8 cellular contexts compared by ENCODE assay signal in the genomic region with DNA sequence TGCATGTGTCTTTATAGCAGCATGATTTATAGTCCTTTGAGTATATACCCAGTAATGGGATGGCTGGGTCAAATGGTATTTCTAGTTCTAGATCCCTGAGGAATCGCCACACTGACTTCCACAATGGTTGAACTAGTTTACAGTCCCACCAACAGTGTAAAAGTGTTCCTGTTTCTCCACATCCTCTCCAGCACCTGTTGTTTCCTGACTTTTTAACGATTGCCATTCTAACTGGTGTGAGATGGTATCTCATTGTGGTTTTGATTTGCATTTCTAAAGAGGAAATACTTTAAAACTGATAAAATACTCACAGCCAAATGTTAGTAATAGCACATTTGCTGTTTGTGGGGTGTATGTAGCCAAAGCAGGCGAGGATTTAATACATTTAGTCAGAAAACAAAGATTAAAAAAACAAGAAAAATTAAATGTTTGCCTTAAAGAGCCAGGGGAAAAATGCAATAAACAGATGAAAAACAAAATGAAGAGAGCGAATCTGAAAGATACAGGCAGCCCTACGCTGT.
DNase-seq lines count a peak whose midpoint lies in the region; ATAC-seq and TF ChIP-seq lines count a peak whose summit lies in the region.
"Not testable (repeated sequence)": the region's sequence is repeated elsewhere in the genome, so short reads cannot be mapped to it uniquely, and the experiment has no call there.

No MANE protein-coding gene starts in this region.

- H3K36me3 Mint-ChIP-seq in CD4-positive, alpha-beta T cell (ENCODE audit: low read depth); endothelial cell (ENCODE audit: low read depth, unreplicated experiment); natural killer cell treated with Interleukin-12 subunit alpha and Interleukin-12 subunit beta and Interleukin-15 and Interleukin-18, amount 100 ng/mL, for 72 hours: not testable (repeated sequence)
- peaks cover 48% of the 10 kb centered on the region for H3K36me3 Mint-ChIP-seq in T-helper 2 cell treated with Interferon-gamma antibody and Interleukin-4, amounts not matched to agents 5 μg/mL and 100 μg/mL, for 36 hours (ENCODE audit: low read depth)
- H3K36me3 Mint-ChIP-seq in activated CD8-positive, alpha-beta T cell treated with anti-CD3 and anti-CD28 coated beads, Interleukin-2, amount 10 ng/mL, durations not matched to agents 7 days and 5 days (ENCODE audit: low read depth) = peaks cover 36% of the 10 kb centered on the region
- peaks cover 4 to 42% of the 10 kb centered on the region in 2 donors for H3K36me3 Mint-ChIP-seq in activated naive CD4-positive, alpha-beta T cell treated with anti-CD3 and anti-CD28 coated beads, Interleukin-2, amount 50 U/mL, for 72 hours

- not testable (repeated sequence) for H3K9me2 ChIP-seq in OCI-LY1 (ENCODE audit: low read depth, low read length)

- not testable (repeated sequence) for H3K9ac ChIP-seq in IMR-90 (ENCODE audit: low read depth, low read length)
- peak overlapping the region; percentile 47 for H3K9ac ChIP-seq in OCI-LY1 (ENCODE audit: low read length)

- DNase-seq in CD4-positive, alpha-beta T cell; IMR-90; T-helper 2 cell treated with Interferon-gamma antibody and Interleukin-4, amounts not matched to agents 5 μg/mL and 100 μg/mL, for 36 hours (ENCODE audit: low spot score); activated CD8-positive, alpha-beta T cell treated with anti-CD3 and anti-CD28 coated beads, Interleukin-2, amount 10 ng/mL, durations not matched to agents 7 days and 5 days; activated naive CD4-positive, alpha-beta T cell treated with anti-CD3 and anti-CD28 coated beads, Interleukin-2, amount 50 U/mL, for 72 hours (ENCODE audit: low spot score in 2 of 2); endothelial cell (ENCODE audit: low spot score); natural killer cell treated with Interleukin-12 subunit alpha and Interleukin-12 subunit beta and Interleukin-15 and Interleukin-18, amount 100 ng/mL, for 72 hours (ENCODE audit: low spot score): not testable (repeated sequence)

- not testable (repeated sequence) for H3K4me2 ChIP-seq in IMR-90 (ENCODE audit: low read depth, low read length)
- H3K4me2 ChIP-seq in OCI-LY1 (ENCODE audit: low read length) = peak overlapping the region; percentile 49

- ATAC-seq in CD4-positive, alpha-beta T cell (ENCODE audit: poor library complexity); IMR-90 (ENCODE audit: low read depth); activated CD8-positive, alpha-beta T cell treated with anti-CD3 and anti-CD28 coated beads, Interleukin-2, amount 10 ng/mL, durations not matched to agents 7 days and 5 days; activated naive CD4-positive, alpha-beta T cell treated with anti-CD3 and anti-CD28 coated beads, Interleukin-2, amount 50 U/mL, for 72 hours; natural killer cell treated with Interleukin-12 subunit alpha and Interleukin-12 subunit beta and Interleukin-15 and Interleukin-18, amount 100 ng/mL, for 72 hours: not testable (repeated sequence)

- peak overlapping the region; percentile 41 for H3K27ac ChIP-seq in CD4-positive, alpha-beta T cell (ENCODE audit: low read depth, low read length)
- H3K27ac ChIP-seq in IMR-90 (ENCODE audit: insufficient read depth, low read length) = not testable (repeated sequence)
- H3K27ac ChIP-seq in OCI-LY1 (ENCODE audit: low read depth, low read length, poor library complexity, severe bottlenecking) = peak overlapping the region; percentile 92

- H3K9me3 ChIP-seq in CD4-positive, alpha-beta T cell (ENCODE audit: control insufficient read depth, low read length); IMR-90 (ENCODE audit: control insufficient read depth, insufficient read depth, low read length); OCI-LY1 (ENCODE audit: low read length): not testable (repeated sequence)

- not testable (repeated sequence) for H3K4me3 ChIP-seq in IMR-90 (ENCODE audit: insufficient read depth, low read depth, low read length)
- H3K4me3 ChIP-seq in OCI-LY1 (ENCODE audit: low read depth, low read length, poor library complexity, severe bottlenecking) = peak overlapping the region; percentile 8

- not testable (repeated sequence) for H2AK5ac ChIP-seq in IMR-90 (ENCODE audit: low read depth, low read length)

- H2BK120ac ChIP-seq in IMR-90 (ENCODE audit: low read depth, low read length) = not testable (repeated sequence)

- H3K79me1 ChIP-seq in IMR-90 (ENCODE audit: low read depth in 1 of 2, low read length in 2 of 2) = peaks cover 37 to 64% of the 10 kb centered on the region in 2 experiments

- H3K23ac ChIP-seq in IMR-90 (ENCODE audit: low read depth, low read length) = not testable (repeated sequence)

- H4K8ac ChIP-seq in IMR-90 (ENCODE audit: low read depth in 2 of 2, low read length in 2 of 2) = not testable (repeated sequence)

- in situ Hi-C loops in IMR-90 (cut with MboI; ENCODE audit: low sequenced_read_pairs) = not testable (repeated sequence)

- POLR2A ChIA-PET in CD4-positive, alpha-beta T cell (lab: Charles Lee) = interaction anchor here (0.6 to 1.4 kb wide), 3 partner anchors 14 to 158 kb away, joined by 3 to 11 read pairs (median 3); no protein-coding TSS in a partner anchor
- POLR2A ChIA-PET in IMR-90 (lab: Charles Lee; ENCODE audit: unreplicated experiment) = not testable (repeated sequence)
- POLR2A ChIA-PET in activated CD8-positive, alpha-beta T cell treated with anti-CD3 and anti-CD28 coated beads, Interleukin-2, amount 10 ng/mL, durations not matched to agents 7 days and 5 days (lab: Charles Lee) = interaction anchor here (0.6 to 1.0 kb wide), 2 partner anchors 10 to 22 kb away, joined by 3 read pairs; no protein-coding TSS in a partner anchor

- TF ChIP-seq RAD21 in IMR-90 (IDR thresholded peaks at IDR 0.05; ENCODE audit: low read length) = not testable (repeated sequence)

- BruUV-seq in IMR-90 (replicated peaks; lab: Mats Ljungman, UMichigan) = not testable (repeated sequence)

- peaks cover 27% of the 10 kb centered on the region for H3K9me1 ChIP-seq in IMR-90 (ENCODE audit: insufficient read depth, low read length)

- WGBS in IMR-90 (ENCODE audit: extremely low coverage in 2 of 2, insufficient read length in 1 of 2), 2 experiments = 100% methylated on average over 1 of the region's 5 CpGs; no CpG with 5 or more reads in 1 of the 2 experiments

- peak overlapping the region; percentile 81 for H3K27ac Mint-ChIP-seq in CD4-positive, alpha-beta T cell
- H3K27ac Mint-ChIP-seq in T-helper 2 cell treated with Interferon-gamma antibody and Interleukin-4, amounts not matched to agents 5 μg/mL and 100 μg/mL, for 36 hours = peak overlapping the region; percentile 94
- peak overlapping the region; percentile 86 for H3K27ac Mint-ChIP-seq in activated CD8-positive, alpha-beta T cell treated with anti-CD3 and anti-CD28 coated beads, Interleukin-2, amount 10 ng/mL, durations not matched to agents 7 days and 5 days
- peak overlapping the region; percentile 72 to 91 for H3K27ac Mint-ChIP-seq in activated naive CD4-positive, alpha-beta T cell treated with anti-CD3 and anti-CD28 coated beads, Interleukin-2, amount 50 U/mL, for 72 hours
- peak overlapping the region; percentile 78 for H3K27ac Mint-ChIP-seq in endothelial cell (ENCODE audit: unreplicated experiment)
- peak overlapping the region; percentile 67 to 88 for H3K27ac Mint-ChIP-seq in natural killer cell treated with Interleukin-12 subunit alpha and Interleukin-12 subunit beta and Interleukin-15 and Interleukin-18, amount 100 ng/mL, for 72 hours

- not testable (repeated sequence) for H4K20me1 ChIP-seq in IMR-90 (ENCODE audit: insufficient read depth, low read length); OCI-LY1 (ENCODE audit: insufficient read depth, low read length)

- not testable (repeated sequence) for H2BK5ac ChIP-seq in IMR-90 (ENCODE audit: low read depth, low read length, poor library complexity, severe bottlenecking)

- peak overlapping the region; percentile 43 for H3K4me3 Mint-ChIP-seq in CD4-positive, alpha-beta T cell
- peak overlapping the region; percentile 73 for H3K4me3 Mint-ChIP-seq in T-helper 2 cell treated with Interferon-gamma antibody and Interleukin-4, amounts not matched to agents 5 μg/mL and 100 μg/mL, for 36 hours
- H3K4me3 Mint-ChIP-seq in activated CD8-positive, alpha-beta T cell treated with anti-CD3 and anti-CD28 coated beads, Interleukin-2, amount 10 ng/mL, durations not matched to agents 7 days and 5 days = peak overlapping the region; percentile 53
- not testable (repeated sequence) for H3K4me3 Mint-ChIP-seq in endothelial cell (ENCODE audit: unreplicated experiment)
- peak overlapping the region; percentile 70 for H3K4me3 Mint-ChIP-seq in natural killer cell treated with Interleukin-12 subunit alpha and Interleukin-12 subunit beta and Interleukin-15 and Interleukin-18, amount 100 ng/mL, for 72 hours

- H3K79me2 ChIP-seq in OCI-LY1 (ENCODE audit: insufficient read depth, low read length) = peaks cover 12% of the 10 kb centered on the region

- not testable (repeated sequence) for H3K9me3 Mint-ChIP-seq in CD4-positive, alpha-beta T cell; T-helper 2 cell treated with Interferon-gamma antibody and Interleukin-4, amounts not matched to agents 5 μg/mL and 100 μg/mL, for 36 hours; activated CD8-positive, alpha-beta T cell treated with anti-CD3 and anti-CD28 coated beads, Interleukin-2, amount 10 ng/mL, durations not matched to agents 7 days and 5 days (ENCODE audit: insufficient read depth); activated naive CD4-positive, alpha-beta T cell treated with anti-CD3 and anti-CD28 coated beads, Interleukin-2, amount 50 U/mL, for 72 hours; endothelial cell (ENCODE audit: unreplicated experiment); natural killer cell treated with Interleukin-12 subunit alpha and Interleukin-12 subunit beta and Interleukin-15 and Interleukin-18, amount 100 ng/mL, for 72 hours

- not testable (repeated sequence) for H3K14ac ChIP-seq in IMR-90 (replicated peaks; ENCODE audit: low read depth, low read length)

- H3K27me3 ChIP-seq in CD4-positive, alpha-beta T cell (ENCODE audit: control insufficient read depth, insufficient read depth, low read length); IMR-90 (ENCODE audit: control insufficient read depth, insufficient read depth, low read length); OCI-LY1 (ENCODE audit: insufficient read depth, low read length): not testable (repeated sequence)

- not testable (repeated sequence) for H2BK20ac ChIP-seq in IMR-90 (ENCODE audit: low read depth, low read length)

- H3K27me3 Mint-ChIP-seq in CD4-positive, alpha-beta T cell; T-helper 2 cell treated with Interferon-gamma antibody and Interleukin-4, amounts not matched to agents 5 μg/mL and 100 μg/mL, for 36 hours (ENCODE audit: low read depth); activated CD8-positive, alpha-beta T cell treated with anti-CD3 and anti-CD28 coated beads, Interleukin-2, amount 10 ng/mL, durations not matched to agents 7 days and 5 days (ENCODE audit: low read depth); endothelial cell (ENCODE audit: unreplicated experiment); natural killer cell treated with Interleukin-12 subunit alpha and Interleukin-12 subunit beta and Interleukin-15 and Interleukin-18, amount 100 ng/mL, for 72 hours: not testable (repeated sequence)

- H2AFZ ChIP-seq in IMR-90 (replicated peaks; ENCODE audit: low read length, poor library complexity); OCI-LY1 (ENCODE audit: low read length): not testable (repeated sequence)

- peak overlapping the region; percentile 26; the same call in 1 of the 2 replicates for H3K4ac ChIP-seq in IMR-90 (ENCODE audit: low read depth, low read length)

- H3K36me3 ChIP-seq in IMR-90 (ENCODE audit: control insufficient read depth, insufficient read depth, low read length) = not testable (repeated sequence)
- H3K36me3 ChIP-seq in OCI-LY1 (ENCODE audit: insufficient read depth, low read length) = peaks cover 74% of the 10 kb centered on the region

- CTCF ChIA-PET in CD4-positive, alpha-beta T cell (lab: Charles Lee) = interaction anchor here (1.4 to 2.0 kb wide), 2 partner anchors 10 to 127 kb away, joined by 3 to 7 read pairs; no protein-coding TSS in a partner anchor
- CTCF ChIA-PET in IMR-90 (lab: Yijun Ruan, JAX) = interaction anchor here (1.0 kb wide), 1 partner anchor 68 kb away, joined by 4 read pairs; no protein-coding TSS in a partner anchor
- CTCF ChIA-PET in activated CD8-positive, alpha-beta T cell treated with anti-CD3 and anti-CD28 coated beads, Interleukin-2, amount 10 ng/mL, durations not matched to agents 7 days and 5 days (lab: Charles Lee) = interaction anchor here (1.8 kb wide), 1 partner anchor 134 kb away, joined by 7 read pairs; no protein-coding TSS in a partner anchor

- not testable (repeated sequence) for H3F3A ChIP-seq in OCI-LY1 (ENCODE audit: insufficient read depth, low read length)

- H3K18ac ChIP-seq in IMR-90 (ENCODE audit: low read depth, low read length) = not testable (repeated sequence)

- H3K4me1 ChIP-seq in IMR-90 (ENCODE audit: control insufficient read depth, insufficient read depth, low read length) = peaks cover 15% of the 10 kb centered on the region
- H3K4me1 ChIP-seq in OCI-LY1 (ENCODE audit: insufficient read depth, low read length, severe bottlenecking) = peaks cover 75% of the 10 kb centered on the region

- not testable (repeated sequence) for H4K5ac ChIP-seq in IMR-90 (ENCODE audit: low read depth, low read length)

- H3K56ac ChIP-seq in IMR-90 (ENCODE audit: extremely low read depth, insufficient read depth, low read length) = not testable (repeated sequence)

- not testable (repeated sequence) for H2BK15ac ChIP-seq in IMR-90 (ENCODE audit: low read depth, low read length)

- H2AK9ac ChIP-seq in IMR-90 (replicated peaks; ENCODE audit: low read depth, low read length, poor library complexity) = not testable (repeated sequence)

- not testable (repeated sequence) for H4K91ac ChIP-seq in IMR-90 (ENCODE audit: insufficient read depth, low read depth, low read length)

- intact Hi-C loops in CD4-positive, alpha-beta T cell (cut with DNase I, micrococcal nuclease) = loop anchor here in 1 of 2 experiments (2.0 to 5.0 kb wide), 2 partner anchors 16 to 68 kb away; no protein-coding TSS in a partner anchor
- intact Hi-C loops in IMR-90 (cut with micrococcal nuclease) = not testable (repeated sequence)

- dilution Hi-C loops in IMR-90 (cut with HindIII; ENCODE audit: low sequenced_read_pairs, unreplicated experiment) = not testable (repeated sequence)

- H3K4me1 Mint-ChIP-seq in CD4-positive, alpha-beta T cell (ENCODE audit: low read depth) = peaks cover 79% of the 10 kb centered on the region
- H3K4me1 Mint-ChIP-seq in T-helper 2 cell treated with Interferon-gamma antibody and Interleukin-4, amounts not matched to agents 5 μg/mL and 100 μg/mL, for 36 hours (ENCODE audit: low read depth) = peaks cover 64% of the 10 kb centered on the region
- peaks cover 72% of the 10 kb centered on the region for H3K4me1 Mint-ChIP-seq in activated CD8-positive, alpha-beta T cell treated with anti-CD3 and anti-CD28 coated beads, Interleukin-2, amount 10 ng/mL, durations not matched to agents 7 days and 5 days (ENCODE audit: low read depth)
- peaks cover 36% of the 10 kb centered on the region for H3K4me1 Mint-ChIP-seq in endothelial cell (ENCODE audit: unreplicated experiment)
- H3K4me1 Mint-ChIP-seq in natural killer cell treated with Interleukin-12 subunit alpha and Interleukin-12 subunit beta and Interleukin-15 and Interleukin-18, amount 100 ng/mL, for 72 hours (ENCODE audit: low read depth in 2 of 2) = peaks cover 40 to 44% of the 10 kb centered on the region in 2 donors

- TF ChIP-seq CTCF in CD4-positive, alpha-beta T cell (IDR thresholded peaks at IDR 0.05); IMR-90 (conservative IDR thresholded peaks at IDR 0.05; ENCODE audit: low read depth, low read length); OCI-LY1 (IDR thresholded peaks at IDR 0.05; ENCODE audit: low read length); endothelial cell (IDR thresholded peaks at IDR 0.05; ENCODE audit: unreplicated experiment): not testable (repeated sequence)

- not testable (repeated sequence) for TF ChIP-seq POLR2A in IMR-90 (IDR thresholded peaks at IDR 0.05; ENCODE audit: low read depth, low read length)
